ENCODE assay signal across 1 cellular context in the genomic region with DNA sequence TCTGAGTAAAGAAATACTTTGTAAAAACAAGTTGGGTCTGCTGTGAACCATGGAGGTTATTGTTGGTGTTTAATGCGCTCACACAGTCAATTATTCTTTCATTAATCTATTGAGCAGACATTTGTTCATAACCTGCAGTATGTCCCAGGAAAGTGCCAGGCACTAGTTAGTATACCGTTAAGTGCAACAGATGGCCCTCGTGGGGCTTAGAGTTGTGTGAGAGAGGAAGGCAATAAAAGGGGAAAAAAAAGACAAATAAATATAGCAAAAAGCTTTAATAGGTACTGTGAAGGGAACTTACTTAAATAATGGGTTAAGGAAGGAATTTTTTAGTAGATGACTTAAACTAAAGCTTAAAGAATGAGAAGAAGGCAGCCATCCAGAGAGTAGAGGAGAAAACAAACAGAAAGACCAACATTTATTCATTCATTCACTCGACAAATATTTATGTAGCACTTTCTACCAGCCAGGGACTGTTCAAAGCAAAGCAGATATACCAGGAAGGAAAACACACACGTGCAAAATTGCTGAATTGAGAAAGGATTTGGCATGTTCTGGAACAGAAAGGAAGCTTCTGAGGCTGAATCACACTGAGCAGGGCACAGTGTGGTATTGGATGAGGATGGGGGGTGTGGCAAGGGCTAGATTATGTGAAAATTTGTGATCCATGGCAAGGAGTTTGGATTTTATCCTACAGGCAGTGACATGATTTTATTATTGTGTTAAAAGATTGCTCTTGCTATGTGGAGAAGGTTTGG.
TF ChIP-seq lines count a peak whose summit lies in the region.

No MANE protein-coding gene starts in this region.

TF ChIP-seq in IMR-90, 13 proteins besides CTCF, POLR2A, EP300 and RAD21:
- TF ChIP-seq MAZ (IDR thresholded peaks at IDR 0.05; ENCODE audit: borderline replicate concordance, low read depth, low read length): no peak
- no peak for TF ChIP-seq RCOR1 (IDR thresholded peaks at IDR 0.05; ENCODE audit: insufficient replicate concordance, low read length)
- TF ChIP-seq MXI1 (IDR thresholded peaks at IDR 0.05; ENCODE audit: borderline replicate concordance, low read depth, low read length): no peak
- no peak for TF ChIP-seq RFX5 (IDR thresholded peaks at IDR 0.05; ENCODE audit: low read depth, low read length)
- no peak for TF ChIP-seq NFE2L2 (IDR thresholded peaks at IDR 0.05; ENCODE audit: low read depth, low read length)
- TF ChIP-seq BHLHE40 (IDR thresholded peaks at IDR 0.05; ENCODE audit: low read depth, low read length): no peak
- TF ChIP-seq, protein P1, sequence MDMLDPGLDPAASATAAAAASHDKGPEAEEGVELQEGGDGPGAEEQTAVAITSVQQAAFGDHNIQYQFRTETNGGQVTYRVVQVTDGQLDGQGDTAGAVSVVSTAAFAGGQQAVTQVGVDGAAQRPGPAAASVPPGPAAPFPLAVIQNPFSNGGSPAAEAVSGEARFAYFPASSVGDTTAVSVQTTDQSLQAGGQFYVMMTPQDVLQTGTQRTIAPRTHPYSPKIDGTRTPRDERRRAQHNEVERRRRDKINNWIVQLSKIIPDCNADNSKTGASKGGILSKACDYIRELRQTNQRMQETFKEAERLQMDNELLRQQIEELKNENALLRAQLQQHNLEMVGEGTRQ (IDR thresholded peaks at IDR 0.05; ENCODE audit: low read depth, low read length): no peak
- no peak for TF ChIP-seq SMC3 (IDR thresholded peaks at IDR 0.05; ENCODE audit: low read depth, low read length)
- TF ChIP-seq CHD1 (IDR thresholded peaks at IDR 0.05; ENCODE audit: low read depth, low read length): no peak
- TF ChIP-seq, protein P2, sequence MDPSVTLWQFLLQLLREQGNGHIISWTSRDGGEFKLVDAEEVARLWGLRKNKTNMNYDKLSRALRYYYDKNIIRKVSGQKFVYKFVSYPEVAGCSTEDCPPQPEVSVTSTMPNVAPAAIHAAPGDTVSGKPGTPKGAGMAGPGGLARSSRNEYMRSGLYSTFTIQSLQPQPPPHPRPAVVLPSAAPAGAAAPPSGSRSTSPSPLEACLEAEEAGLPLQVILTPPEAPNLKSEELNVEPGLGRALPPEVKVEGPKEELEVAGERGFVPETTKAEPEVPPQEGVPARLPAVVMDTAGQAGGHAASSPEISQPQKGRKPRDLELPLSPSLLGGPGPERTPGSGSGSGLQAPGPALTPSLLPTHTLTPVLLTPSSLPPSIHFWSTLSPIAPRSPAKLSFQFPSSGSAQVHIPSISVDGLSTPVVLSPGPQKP (IDR thresholded peaks at IDR 0.05; ENCODE audit: borderline replicate concordance, low read depth, low read length): no peak
- no peak for TF ChIP-seq MAFK (IDR thresholded peaks at IDR 0.05; ENCODE audit: low read depth, low read length)
- no peak for TF ChIP-seq FOS (IDR thresholded peaks at IDR 0.05; ENCODE audit: low read depth, low read length)
- no peak for TF ChIP-seq CEBPB (IDR thresholded peaks at IDR 0.05; ENCODE audit: low read depth, low read length)
